ENCODE assay signal across 1 cellular context in the genomic region with DNA sequence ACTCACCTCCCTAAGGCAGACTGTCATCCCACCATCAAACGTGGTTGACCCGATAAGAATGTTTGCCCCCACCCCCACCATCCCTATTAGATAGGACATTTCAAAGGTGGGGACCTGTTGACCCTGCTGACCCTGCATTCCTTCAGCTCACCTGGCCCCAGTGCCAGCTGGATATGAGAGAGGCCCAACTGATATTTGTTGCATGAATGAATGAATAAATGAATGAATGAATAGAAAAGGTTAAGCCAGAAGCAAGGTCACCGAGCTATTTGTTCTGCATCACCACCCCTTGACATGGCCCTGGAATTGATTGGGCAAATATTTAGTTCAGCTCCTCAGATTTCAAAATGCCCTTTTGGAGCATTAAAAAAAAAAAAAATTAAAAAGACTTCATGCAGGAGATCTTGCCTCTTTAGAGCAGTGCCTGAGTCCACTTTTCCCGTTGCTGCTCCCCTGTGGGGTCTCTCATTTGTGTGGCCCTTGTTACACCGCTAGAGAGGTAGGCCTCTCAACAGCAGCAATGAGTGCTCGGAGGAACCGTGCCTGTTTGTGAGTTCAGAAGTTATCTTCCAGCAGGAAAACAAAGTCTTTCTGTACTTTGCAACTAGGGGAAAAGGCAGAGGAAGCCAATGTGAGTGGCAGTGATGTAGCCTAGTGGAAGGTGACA.
TF ChIP-seq lines count a peak whose summit lies in the region.

No MANE protein-coding gene starts in this region.

TF ChIP-seq in HepG2, 621 proteins besides CTCF, POLR2A, EP300 and RAD21 (continued from another document and continues in another):
- TF ChIP-seq, protein P1, sequence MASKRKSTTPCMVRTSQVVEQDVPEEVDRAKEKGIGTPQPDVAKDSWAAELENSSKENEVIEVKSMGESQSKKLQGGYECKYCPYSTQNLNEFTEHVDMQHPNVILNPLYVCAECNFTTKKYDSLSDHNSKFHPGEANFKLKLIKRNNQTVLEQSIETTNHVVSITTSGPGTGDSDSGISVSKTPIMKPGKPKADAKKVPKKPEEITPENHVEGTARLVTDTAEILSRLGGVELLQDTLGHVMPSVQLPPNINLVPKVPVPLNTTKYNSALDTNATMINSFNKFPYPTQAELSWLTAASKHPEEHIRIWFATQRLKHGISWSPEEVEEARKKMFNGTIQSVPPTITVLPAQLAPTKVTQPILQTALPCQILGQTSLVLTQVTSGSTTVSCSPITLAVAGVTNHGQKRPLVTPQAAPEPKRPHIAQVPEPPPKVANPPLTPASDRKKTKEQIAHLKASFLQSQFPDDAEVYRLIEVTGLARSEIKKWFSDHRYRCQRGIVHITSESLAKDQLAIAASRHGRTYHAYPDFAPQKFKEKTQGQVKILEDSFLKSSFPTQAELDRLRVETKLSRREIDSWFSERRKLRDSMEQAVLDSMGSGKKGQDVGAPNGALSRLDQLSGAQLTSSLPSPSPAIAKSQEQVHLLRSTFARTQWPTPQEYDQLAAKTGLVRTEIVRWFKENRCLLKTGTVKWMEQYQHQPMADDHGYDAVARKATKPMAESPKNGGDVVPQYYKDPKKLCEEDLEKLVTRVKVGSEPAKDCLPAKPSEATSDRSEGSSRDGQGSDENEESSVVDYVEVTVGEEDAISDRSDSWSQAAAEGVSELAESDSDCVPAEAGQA (IDR thresholded peaks at IDR 0.05; ENCODE audit: low read depth) = no peak
- TF ChIP-seq, protein P1 (CRISPR knock-in tag; IDR thresholded peaks at IDR 0.05; ENCODE audit: borderline replicate concordance) = peak; percentile 10; the same call in 1 of the 2 replicates
- TF ChIP-seq PLRG1 (conservative IDR thresholded peaks at IDR 0.05) (no peak), FOXK2 (IDR thresholded peaks at IDR 0.05) (no peak), ATRX (CRISPR knock-in tag; IDR thresholded peaks at IDR 0.05; ENCODE audit: borderline replicate concordance) (no peak), YEATS4 (CRISPR knock-in tag; IDR thresholded peaks at IDR 0.05; ENCODE audit: borderline replicate concordance) (peak; percentile 28; the same call in 1 of the 2 replicates), GLI4 (CRISPR knock-in tag; IDR thresholded peaks at IDR 0.05; ENCODE audit: borderline replicate concordance) (no peak), ZNF777 (CRISPR knock-in tag; IDR thresholded peaks at IDR 0.05) (no peak), ZSCAN29 (CRISPR knock-in tag; conservative IDR thresholded peaks at IDR 0.05) (no peak), MEF2D (CRISPR knock-in tag; IDR thresholded peaks at IDR 0.05) (peak; percentile 57; the same call in 1 of the 2 replicates), SMAD3 (CRISPR knock-in tag; IDR thresholded peaks at IDR 0.05) (no peak), ZNF124 (CRISPR knock-in tag; IDR thresholded peaks at IDR 0.05) (no peak), STAT5B (CRISPR knock-in tag; IDR thresholded peaks at IDR 0.05) (no peak), MTF2 (CRISPR knock-in tag; IDR thresholded peaks at IDR 0.05; ENCODE audit: borderline replicate concordance) (no peak), ZFP90 (CRISPR knock-in tag; IDR thresholded peaks at IDR 0.05; ENCODE audit: borderline replicate concordance) (no peak), ZMYM3 (CRISPR knock-in tag; IDR thresholded peaks at IDR 0.05) (peak; percentile 12; the same call in 1 of the 2 replicates), PAF1 (CRISPR knock-in tag; IDR thresholded peaks at IDR 0.05) (no peak), ZFAT (CRISPR knock-in tag; conservative IDR thresholded peaks at IDR 0.05) (no peak), ZNF772 (CRISPR knock-in tag; IDR thresholded peaks at IDR 0.05) (0 out of 2 replicates have a peak, but pooled peaks have one; percentile 18), BCL6 (CRISPR knock-in tag; IDR thresholded peaks at IDR 0.05) (peak; percentile 89), HOXA5 (CRISPR knock-in tag; IDR thresholded peaks at IDR 0.05) (peak; percentile 30; the same call in 1 of the 2 replicates), RBM39 (IDR thresholded peaks at IDR 0.05; ENCODE audit: low read depth, low read length, poor library complexity, severe bottlenecking) (no peak), ZNF883 (CRISPR knock-in tag; IDR thresholded peaks at IDR 0.05; ENCODE audit: not compliant biosample characterization) (peak; percentile 31), HDAC2 (CRISPR knock-in tag; IDR thresholded peaks at IDR 0.05) (peak; percentile 67), FOXK1 (CRISPR knock-in tag; IDR thresholded peaks at IDR 0.05; ENCODE audit: borderline replicate concordance, low read depth) (peak; percentile 54; the same call in 1 of the 2 replicates), ZNF232 (CRISPR knock-in tag; IDR thresholded peaks at IDR 0.05; ENCODE audit: borderline replicate concordance) (no peak), TAF1 (CRISPR knock-in tag; IDR thresholded peaks at IDR 0.05) (no peak), MTF1 (CRISPR knock-in tag; IDR thresholded peaks at IDR 0.05) (no peak)
- TF ChIP-seq, protein P2, sequence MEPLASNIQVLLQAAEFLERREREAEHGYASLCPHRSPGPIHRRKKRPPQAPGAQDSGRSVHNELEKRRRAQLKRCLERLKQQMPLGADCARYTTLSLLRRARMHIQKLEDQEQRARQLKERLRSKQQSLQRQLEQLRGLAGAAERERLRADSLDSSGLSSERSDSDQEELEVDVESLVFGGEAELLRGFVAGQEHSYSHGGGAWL (CRISPR knock-in tag; IDR thresholded peaks at IDR 0.05) = no peak
- TF ChIP-seq, protein P3, sequence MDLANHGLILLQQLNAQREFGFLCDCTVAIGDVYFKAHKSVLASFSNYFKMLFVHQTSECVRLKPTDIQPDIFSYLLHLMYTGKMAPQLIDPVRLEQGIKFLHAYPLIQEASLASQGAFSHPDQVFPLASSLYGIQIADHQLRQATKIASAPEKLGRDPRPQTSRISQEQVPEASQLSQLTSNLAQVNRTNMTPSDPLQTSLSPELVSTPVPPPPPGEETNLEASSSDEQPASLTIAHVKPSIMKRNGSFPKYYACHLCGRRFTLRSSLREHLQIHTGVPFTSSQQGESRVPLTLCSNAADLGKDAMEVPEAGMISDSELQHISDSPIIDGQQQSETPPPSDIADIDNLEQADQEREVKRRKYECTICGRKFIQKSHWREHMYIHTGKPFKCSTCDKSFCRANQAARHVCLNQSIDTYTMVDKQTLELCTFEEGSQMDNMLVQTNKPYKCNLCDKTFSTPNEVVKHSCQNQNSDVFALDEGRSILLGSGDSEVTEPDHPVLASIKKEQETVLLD (CRISPR knock-in tag; IDR thresholded peaks at IDR 0.05; ENCODE audit: low read depth) = no peak
- TF ChIP-seq, protein P4, sequence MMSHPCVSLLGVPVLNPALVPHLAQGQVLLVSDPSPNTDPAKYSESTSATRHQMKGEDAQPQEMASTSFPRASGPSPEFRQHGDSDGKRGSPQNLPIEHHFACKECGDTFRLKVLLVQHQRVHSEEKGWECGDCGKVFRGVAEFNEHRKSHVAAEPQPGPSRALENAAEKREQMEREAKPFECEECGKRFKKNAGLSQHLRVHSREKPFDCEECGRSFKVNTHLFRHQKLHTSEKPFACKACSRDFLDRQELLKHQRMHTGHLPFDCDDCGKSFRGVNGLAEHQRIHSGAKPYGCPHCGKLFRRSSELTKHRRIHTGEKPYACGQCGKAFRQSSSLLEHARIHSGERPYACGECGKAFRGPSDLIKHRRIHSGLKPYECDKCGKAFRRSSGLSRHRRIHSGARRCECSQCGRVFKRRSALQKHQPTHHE (CRISPR knock-in tag; IDR thresholded peaks at IDR 0.05; ENCODE audit: borderline replicate concordance) = 0 out of 2 replicates have a peak, but pooled peaks have one; percentile 34
- TF ChIP-seq, protein P5, sequence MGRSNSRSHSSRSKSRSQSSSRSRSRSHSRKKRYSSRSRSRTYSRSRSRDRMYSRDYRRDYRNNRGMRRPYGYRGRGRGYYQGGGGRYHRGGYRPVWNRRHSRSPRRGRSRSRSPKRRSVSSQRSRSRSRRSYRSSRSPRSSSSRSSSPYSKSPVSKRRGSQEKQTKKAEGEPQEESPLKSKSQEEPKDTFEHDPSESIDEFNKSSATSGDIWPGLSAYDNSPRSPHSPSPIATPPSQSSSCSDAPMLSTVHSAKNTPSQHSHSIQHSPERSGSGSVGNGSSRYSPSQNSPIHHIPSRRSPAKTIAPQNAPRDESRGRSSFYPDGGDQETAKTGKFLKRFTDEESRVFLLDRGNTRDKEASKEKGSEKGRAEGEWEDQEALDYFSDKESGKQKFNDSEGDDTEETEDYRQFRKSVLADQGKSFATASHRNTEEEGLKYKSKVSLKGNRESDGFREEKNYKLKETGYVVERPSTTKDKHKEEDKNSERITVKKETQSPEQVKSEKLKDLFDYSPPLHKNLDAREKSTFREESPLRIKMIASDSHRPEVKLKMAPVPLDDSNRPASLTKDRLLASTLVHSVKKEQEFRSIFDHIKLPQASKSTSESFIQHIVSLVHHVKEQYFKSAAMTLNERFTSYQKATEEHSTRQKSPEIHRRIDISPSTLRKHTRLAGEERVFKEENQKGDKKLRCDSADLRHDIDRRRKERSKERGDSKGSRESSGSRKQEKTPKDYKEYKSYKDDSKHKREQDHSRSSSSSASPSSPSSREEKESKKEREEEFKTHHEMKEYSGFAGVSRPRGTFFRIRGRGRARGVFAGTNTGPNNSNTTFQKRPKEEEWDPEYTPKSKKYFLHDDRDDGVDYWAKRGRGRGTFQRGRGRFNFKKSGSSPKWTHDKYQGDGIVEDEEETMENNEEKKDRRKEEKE (IDR thresholded peaks at IDR 0.05) = no peak
- TF ChIP-seq, protein P6, sequence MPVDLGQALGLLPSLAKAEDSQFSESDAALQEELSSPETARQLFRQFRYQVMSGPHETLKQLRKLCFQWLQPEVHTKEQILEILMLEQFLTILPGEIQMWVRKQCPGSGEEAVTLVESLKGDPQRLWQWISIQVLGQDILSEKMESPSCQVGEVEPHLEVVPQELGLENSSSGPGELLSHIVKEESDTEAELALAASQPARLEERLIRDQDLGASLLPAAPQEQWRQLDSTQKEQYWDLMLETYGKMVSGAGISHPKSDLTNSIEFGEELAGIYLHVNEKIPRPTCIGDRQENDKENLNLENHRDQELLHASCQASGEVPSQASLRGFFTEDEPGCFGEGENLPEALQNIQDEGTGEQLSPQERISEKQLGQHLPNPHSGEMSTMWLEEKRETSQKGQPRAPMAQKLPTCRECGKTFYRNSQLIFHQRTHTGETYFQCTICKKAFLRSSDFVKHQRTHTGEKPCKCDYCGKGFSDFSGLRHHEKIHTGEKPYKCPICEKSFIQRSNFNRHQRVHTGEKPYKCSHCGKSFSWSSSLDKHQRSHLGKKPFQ (CRISPR knock-in tag; IDR thresholded peaks at IDR 0.05; ENCODE audit: insufficient replicate concordance) = no peak
- TF ChIP-seq, protein P7, sequence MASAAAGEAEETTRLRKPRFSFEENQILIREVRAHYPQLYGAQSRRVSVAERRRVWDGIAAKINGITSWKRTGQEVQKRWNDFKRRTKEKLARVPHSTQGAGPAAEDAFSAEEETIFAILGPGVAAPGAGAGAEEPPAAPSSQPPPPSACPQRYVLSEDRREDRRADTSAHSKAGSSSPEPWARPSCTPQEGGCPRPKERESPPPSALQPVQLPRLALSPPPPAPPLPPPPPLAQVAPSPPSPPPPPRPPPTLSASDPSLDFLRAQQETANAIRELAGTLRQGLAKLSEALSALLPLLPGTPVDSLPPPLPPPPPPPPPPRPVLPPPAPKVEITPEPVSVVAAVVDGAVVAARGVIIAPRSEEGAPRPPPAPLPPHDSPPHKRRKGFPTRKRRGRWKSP (CRISPR knock-in tag; IDR thresholded peaks at IDR 0.05) = peak; percentile 54; the same call in 1 of the 2 replicates
- TF ChIP-seq, protein P8, sequence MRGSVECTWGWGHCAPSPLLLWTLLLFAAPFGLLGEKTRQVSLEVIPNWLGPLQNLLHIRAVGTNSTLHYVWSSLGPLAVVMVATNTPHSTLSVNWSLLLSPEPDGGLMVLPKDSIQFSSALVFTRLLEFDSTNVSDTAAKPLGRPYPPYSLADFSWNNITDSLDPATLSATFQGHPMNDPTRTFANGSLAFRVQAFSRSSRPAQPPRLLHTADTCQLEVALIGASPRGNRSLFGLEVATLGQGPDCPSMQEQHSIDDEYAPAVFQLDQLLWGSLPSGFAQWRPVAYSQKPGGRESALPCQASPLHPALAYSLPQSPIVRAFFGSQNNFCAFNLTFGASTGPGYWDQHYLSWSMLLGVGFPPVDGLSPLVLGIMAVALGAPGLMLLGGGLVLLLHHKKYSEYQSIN (CRISPR knock-in tag; IDR thresholded peaks at IDR 0.05; ENCODE audit: borderline replicate concordance) = no peak
- TF ChIP-seq, protein P9, sequence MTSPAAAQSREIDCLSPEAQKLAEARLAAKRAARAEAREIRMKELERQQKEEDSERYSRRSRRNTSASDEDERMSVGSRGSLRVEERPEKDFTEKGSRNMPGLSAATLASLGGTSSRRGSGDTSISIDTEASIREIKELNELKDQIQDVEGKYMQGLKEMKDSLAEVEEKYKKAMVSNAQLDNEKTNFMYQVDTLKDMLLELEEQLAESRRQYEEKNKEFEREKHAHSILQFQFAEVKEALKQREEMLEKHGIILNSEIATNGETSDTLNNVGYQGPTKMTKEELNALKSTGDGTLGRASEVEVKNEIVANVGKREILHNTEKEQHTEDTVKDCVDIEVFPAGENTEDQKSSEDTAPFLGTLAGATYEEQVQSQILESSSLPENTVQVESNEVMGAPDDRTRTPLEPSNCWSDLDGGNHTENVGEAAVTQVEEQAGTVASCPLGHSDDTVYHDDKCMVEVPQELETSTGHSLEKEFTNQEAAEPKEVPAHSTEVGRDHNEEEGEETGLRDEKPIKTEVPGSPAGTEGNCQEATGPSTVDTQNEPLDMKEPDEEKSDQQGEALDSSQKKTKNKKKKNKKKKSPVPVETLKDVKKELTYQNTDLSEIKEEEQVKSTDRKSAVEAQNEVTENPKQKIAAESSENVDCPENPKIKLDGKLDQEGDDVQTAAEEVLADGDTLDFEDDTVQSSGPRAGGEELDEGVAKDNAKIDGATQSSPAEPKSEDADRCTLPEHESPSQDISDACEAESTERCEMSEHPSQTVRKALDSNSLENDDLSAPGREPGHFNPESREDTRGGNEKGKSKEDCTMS (CRISPR knock-in tag; conservative IDR thresholded peaks at IDR 0.05) = no peak
- TF ChIP-seq, protein P10, sequence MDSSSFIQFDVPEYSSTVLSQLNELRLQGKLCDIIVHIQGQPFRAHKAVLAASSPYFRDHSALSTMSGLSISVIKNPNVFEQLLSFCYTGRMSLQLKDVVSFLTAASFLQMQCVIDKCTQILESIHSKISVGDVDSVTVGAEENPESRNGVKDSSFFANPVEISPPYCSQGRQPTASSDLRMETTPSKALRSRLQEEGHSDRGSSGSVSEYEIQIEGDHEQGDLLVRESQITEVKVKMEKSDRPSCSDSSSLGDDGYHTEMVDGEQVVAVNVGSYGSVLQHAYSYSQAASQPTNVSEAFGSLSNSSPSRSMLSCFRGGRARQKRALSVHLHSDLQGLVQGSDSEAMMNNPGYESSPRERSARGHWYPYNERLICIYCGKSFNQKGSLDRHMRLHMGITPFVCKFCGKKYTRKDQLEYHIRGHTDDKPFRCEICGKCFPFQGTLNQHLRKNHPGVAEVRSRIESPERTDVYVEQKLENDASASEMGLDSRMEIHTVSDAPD (CRISPR knock-in tag; IDR thresholded peaks at IDR 0.05) = no peak; the same call in 1 of the 2 replicates
